Comparison of ENCODE assay signal across 14 cellular contexts in genomic region chr6:37459981-37460800, GRCh38. TPM values are rescaled to one million over a fixed set of nuclear protein-coding genes. Genes with fewer than 3 reads are reported as not detected.
A peak's percentile ranks its signal among the peaks of the same experiment; 100 is the strongest.
DNase-seq lines count a peak whose midpoint lies in the region; TF ChIP-seq lines count a peak whose summit lies in the region.
"Had no signal": no experiment of that assay in that cellular context is flagged by ENCODE, and none has a peak within 500 bp of the region (broad histone marks: within the 10 kb centered on the region; RNA-seq: fewer than 3 reads in every experiment).

No MANE protein-coding gene starts in this region.

- no peaks in the 10 kb centered on the region for H3K27me3 Mint-ChIP-seq in neural crest cell (ENCODE audit: low read depth)
- H3K27me3 Mint-ChIP-seq in activated CD4-positive, alpha-beta T cell treated with anti-CD3 and anti-CD28 coated beads, Interleukin-2, amount 10 ng/mL, durations not matched to agents 7 days and 5 days = no peaks in the 10 kb centered on the region
- H3K27me3 Mint-ChIP-seq: CD4-positive, alpha-beta T cell; naive thymus-derived CD8-positive, alpha-beta T cell had no signal

- H3K36me3 ChIP-seq in WERI-Rb-1 = peaks cover 71% of the 10 kb centered on the region

- no peaks in the 10 kb centered on the region for H3K9me3 Mint-ChIP-seq in neural crest cell
- H3K9me3 Mint-ChIP-seq in activated CD4-positive, alpha-beta T cell treated with anti-CD3 and anti-CD28 coated beads, Interleukin-2, amount 10 ng/mL, durations not matched to agents 7 days and 5 days = no peaks in the 10 kb centered on the region
- H3K9me3 Mint-ChIP-seq: CD4-positive, alpha-beta T cell had no signal

- H3K4me3 Mint-ChIP-seq in neural crest cell = no peak overlapping the region
- no peak overlapping the region for H3K4me3 Mint-ChIP-seq in activated CD4-positive, alpha-beta T cell treated with anti-CD3 and anti-CD28 coated beads, Interleukin-2, amount 10 ng/mL, durations not matched to agents 7 days and 5 days
- H3K4me3 Mint-ChIP-seq: CD4-positive, alpha-beta T cell; naive thymus-derived CD8-positive, alpha-beta T cell had no signal

- TF ChIP-seq CTCF in WERI-Rb-1 (IDR thresholded peaks at IDR 0.05; ENCODE audit: low read depth, low read length) (no peak), neural crest cell (conservative IDR thresholded peaks at IDR 0.05) (no peak)

- no peak overlapping the region for H3K4me3 ChIP-seq in WERI-Rb-1 (ENCODE audit: low read depth, low read length)
- H3K4me3 ChIP-seq: adrenal gland, sigmoid colon, thoracic aorta had no signal

- CTCF ChIA-PET in activated CD4-positive, alpha-beta T cell treated with anti-CD3 and anti-CD28 coated beads, Interleukin-2, amount 10 ng/mL, durations not matched to agents 7 days and 5 days (lab: Charles Lee) = interaction anchor here (0.5 to 1.5 kb wide), 7 partner anchors 10 to 563 kb away, joined by 3 to 5 read pairs (median 4); no protein-coding TSS in a partner anchor

- H3K36me3 Mint-ChIP-seq in neural crest cell (ENCODE audit: low read depth) = peaks cover 19% of the 10 kb centered on the region
- peaks cover 77% of the 10 kb centered on the region for H3K36me3 Mint-ChIP-seq in activated CD4-positive, alpha-beta T cell treated with anti-CD3 and anti-CD28 coated beads, Interleukin-2, amount 10 ng/mL, durations not matched to agents 7 days and 5 days (ENCODE audit: low read depth)

- H3K9me3 ChIP-seq in WERI-Rb-1 (ENCODE audit: severe bottlenecking) = no peaks in the 10 kb centered on the region
- H3K9me3 ChIP-seq: adrenal gland, sigmoid colon, thoracic aorta had no signal

- H3K27me3 ChIP-seq in WERI-Rb-1 (ENCODE audit: insufficient read depth, low read depth, severe bottlenecking) = no peaks in the 10 kb centered on the region
- H3K27me3 ChIP-seq: adrenal gland, sigmoid colon had no signal

- peak overlapping the region; percentile 52 for H3K27ac ChIP-seq in WERI-Rb-1
- H3K27ac ChIP-seq: adrenal gland, thoracic aorta had no signal

- POLR2A ChIA-PET in activated CD4-positive, alpha-beta T cell treated with anti-CD3 and anti-CD28 coated beads, Interleukin-2, amount 10 ng/mL, durations not matched to agents 7 days and 5 days (lab: Charles Lee) = no interaction called here

- DNase-seq in LHCN-M2 (ENCODE audit: low read depth) (peak; percentile 25), NCI-H2227 treated with DMSO at 0.1 percent for 48 hours (lab: John Stamatoyannopoulos, UW) (peak; percentile 60), WERI-Rb-1 (peak; percentile 87), neural crest cell (ENCODE audit: low read depth, low spot score) (no peak), activated gamma-delta T cell treated with Interleukin-2 at 50 U/mL for 16 hours (no peak), SW 1271 (lab: John Stamatoyannopoulos, UW) (no peak), SKM-1 (lab: John Stamatoyannopoulos, UW; ENCODE audit: unreplicated experiment) (no peak)
- no peak for DNase-seq in activated CD4-positive, alpha-beta T cell treated with anti-CD3 and anti-CD28 coated beads, Interleukin-2, amount 10 ng/mL, durations not matched to agents 7 days and 5 days
- DNase-seq: activated CD8-positive, alpha-beta memory T cell treated with anti-CD3 and anti-CD28 coated beads, Interleukin-2, amount 50 U/mL, for 4 hours; CD4-positive, alpha-beta T cell; naive thymus-derived CD8-positive, alpha-beta T cell; sigmoid colon had no signal

- H3K27ac Mint-ChIP-seq in neural crest cell (ENCODE audit: unreplicated experiment) = peak overlapping the region; percentile 19
- H3K27ac Mint-ChIP-seq in activated CD4-positive, alpha-beta T cell treated with anti-CD3 and anti-CD28 coated beads, Interleukin-2, amount 10 ng/mL, durations not matched to agents 7 days and 5 days = no peak overlapping the region
- H3K27ac Mint-ChIP-seq: CD4-positive, alpha-beta T cell had no signal

- no peaks in the 10 kb centered on the region for H3K4me1 Mint-ChIP-seq in neural crest cell
- no peaks in the 10 kb centered on the region for H3K4me1 Mint-ChIP-seq in activated CD4-positive, alpha-beta T cell treated with anti-CD3 and anti-CD28 coated beads, Interleukin-2, amount 10 ng/mL, durations not matched to agents 7 days and 5 days

RNA-seq across cellular contexts. Expression of gene CMTR1, which starts 27.2 kb away (rescaled TPM):
- total RNA-seq in LHCN-M2 (2014; rRNA removed) = 40.3 and 45.0 TPM in 2 replicates
- polyA plus RNA-seq in LHCN-M2 (2012) = 28.3 TPM
- 49.0 and 51.0 TPM in 2 replicates for total RNA-seq in neural crest cell
- total RNA-seq in activated CD4-positive, alpha-beta T cell treated with anti-CD3 and anti-CD28 coated beads, Interleukin-2, amount 10 ng/mL, durations not matched to agents 7 days and 5 days = 10 to 100 TPM; 90.9 to 92.5 TPM

RNA-seq across cellular contexts. Expression of gene CCDC167, which starts 39.5 kb away (rescaled TPM):
- total RNA-seq in LHCN-M2 (2014; rRNA removed) (41.4 and 47.6 TPM in 2 replicates), neural crest cell (73.1 and 73.2 TPM in 2 replicates)
- polyA plus RNA-seq in LHCN-M2 (2012) = 63.4 TPM
- 10 to 100 TPM; 54.8 to 60.9 TPM for total RNA-seq in activated CD4-positive, alpha-beta T cell treated with anti-CD3 and anti-CD28 coated beads, Interleukin-2, amount 10 ng/mL, durations not matched to agents 7 days and 5 days

Comparison
In these comparisons a context has a peak if more than half of its experiments do, and no peak if none do; other contexts are left out.
1. DNase-seq: peak in LHCN-M2 (single experiment), NCI-H2227 treated with DMSO at 0.1 percent for 48 hours (single experiment) and WERI-Rb-1 (single experiment); none in neural crest cell (single experiment), activated gamma-delta T cell treated with Interleukin-2 at 50 U/mL for 16 hours (single experiment), activated CD4-positive, alpha-beta T cell treated with anti-CD3 and anti-CD28 coated beads, Interleukin-2, amount 10 ng/mL, durations not matched to agents 7 days and 5 days (single experiment), SW 1271 (0 of 2) and SKM-1 (single experiment).